33 cellular contexts compared by ENCODE assay signal in genomic region chr20:43909720-43910119, GRCh38. TPM values are rescaled to one million over a fixed set of nuclear protein-coding genes. Genes with fewer than 3 reads are reported as not detected.
DNase-seq lines count a peak whose midpoint lies in the region; ATAC-seq, FAIRE-seq and TF ChIP-seq lines count a peak whose summit lies in the region.
"Had no signal": no experiment of that assay in that cellular context is flagged by ENCODE, and none has a peak within 500 bp of the region (broad histone marks: within the 10 kb centered on the region; RNA-seq: fewer than 3 reads in every experiment).

No MANE protein-coding gene starts in this region.

- no peak overlapping the region for H3K9ac ChIP-seq in Karpas-422 (ENCODE audit: low read length)
- H3K9ac ChIP-seq: KMS-11, SK-N-SH had no signal

- H3K9me2 ChIP-seq in Karpas-422 (replicated peaks; ENCODE audit: insufficient read depth, low read length): no peaks in the 10 kb centered on the region
- H3K9me2 ChIP-seq: SK-N-SH had no signal

- peaks cover 13% of the 10 kb centered on the region for H3K4me1 Mint-ChIP-seq in memory B cell
- H3K4me1 Mint-ChIP-seq: mesothelial cell of epicardium had no signal

- H3K27me3 Mint-ChIP-seq in memory B cell: peaks cover 4% of the 10 kb centered on the region

- no peak overlapping the region for H3K4me3 ChIP-seq in Karpas-422 (ENCODE audit: low read length)
- H3K4me3 ChIP-seq in Peyer's patch: no peak overlapping the region
- H3K4me3 ChIP-seq: thoracic aorta, uterus had no signal

- no peaks in the 10 kb centered on the region for H3K79me2 ChIP-seq in Karpas-422 (ENCODE audit: low read length)

- H2AFZ ChIP-seq in Karpas-422 (ENCODE audit: low read length): no peak overlapping the region

- no peak for TF ChIP-seq CTCF in Peyer's patch (IDR thresholded peaks at IDR 0.05)

- no peaks in the 10 kb centered on the region for H3K27me3 ChIP-seq in Karpas-422 (ENCODE audit: low read length)
- no peaks in the 10 kb centered on the region for H3K27me3 ChIP-seq in Peyer's patch
- H3K27me3 ChIP-seq: uterus had no signal

- no peak for TF ChIP-seq POLR2A in GM12892 (IDR thresholded peaks at IDR 0.05; ENCODE audit: low read depth, low read length)
- TF ChIP-seq POLR2A in Peyer's patch (IDR thresholded peaks at IDR 0.05): no peak

- no peaks in the 10 kb centered on the region for H3K36me3 Mint-ChIP-seq in memory B cell
- H3K36me3 Mint-ChIP-seq: mesothelial cell of epicardium had no signal

- H3K27ac ChIP-seq in Karpas-422 (ENCODE audit: low read length): no peak overlapping the region
- H3K27ac ChIP-seq in Peyer's patch: no peak overlapping the region
- H3K27ac ChIP-seq: KMS-11, thoracic aorta, uterus had no signal

- peak; percentile 76 for FAIRE-seq in GM12892 (lab: Jason Lieb, UNC)
- FAIRE-seq: H1 had no signal

- ATAC-seq in memory B cell (ENCODE audit: low read depth) (peak; percentile 70), HG03095 (IDR thresholded peaks at IDR 0.05; ENCODE audit: unreplicated experiment) (no peak)
- ATAC-seq: left ventricle myocardium superior, WTC11 had no signal

- H4K20me1 ChIP-seq in Karpas-422 (ENCODE audit: insufficient read depth, low read depth, low read length): no peaks in the 10 kb centered on the region

- peak overlapping the region; percentile 2 for H3K4me3 Mint-ChIP-seq in memory B cell
- H3K4me3 Mint-ChIP-seq: CD14-positive monocyte; mesothelial cell of epicardium; stimulated activated naive CD8-positive, alpha-beta T cell treated with anti-CD3 and anti-CD28 coated beads, Interleukin-15, Interleukin-2, amounts not matched to agents 100 ng/mL and 50 ng/mL, for 24 hours; WTC11 had no signal

- H3K4me2 ChIP-seq in Karpas-422 (ENCODE audit: low read depth, low read length, poor library complexity, severe bottlenecking): no peak overlapping the region
- H3K4me2 ChIP-seq: KMS-11, SK-N-SH had no signal

- H3K9me3 ChIP-seq in Karpas-422 (ENCODE audit: low read length): peaks cover 8% of the 10 kb centered on the region
- H3K9me3 ChIP-seq in Peyer's patch: peaks cover 0 to 7% (median 0%) of the 10 kb centered on the region in 4 donors

- no peak overlapping the region for H3K27ac Mint-ChIP-seq in memory B cell
- H3K27ac Mint-ChIP-seq: mesothelial cell of epicardium; stimulated activated naive CD8-positive, alpha-beta T cell treated with anti-CD3 and anti-CD28 coated beads, Interleukin-15, Interleukin-2, amounts not matched to agents 100 ng/mL and 50 ng/mL, for 24 hours; WTC11 had no signal

- H3K36me3 ChIP-seq in Karpas-422 (ENCODE audit: insufficient read depth, low read length): no peaks in the 10 kb centered on the region
- H3K36me3 ChIP-seq in Peyer's patch: no peaks in the 10 kb centered on the region
- H3K36me3 ChIP-seq: thoracic aorta, uterus had no signal

- no peak for DNase-seq in GM12892 (ENCODE audit: insufficient read length)
- peak; percentile 55 for DNase-seq in Karpas-422
- peak in 2 of 3 donors; percentile 43 to 45 for DNase-seq in Peyer's patch
- DNase-seq in memory B cell (ENCODE audit: low spot score in 2 of 2): no peak
- no peak for DNase-seq in activated CD4-positive, CD25-positive, alpha-beta regulatory T cell (lab: John Stamatoyannopoulos, UW)
- DNase-seq in SKM-1 (lab: John Stamatoyannopoulos, UW; ENCODE audit: unreplicated experiment): no peak
- DNase-seq: activated CD4-positive, alpha-beta T cell treated with anti-CD3 and anti-CD28 coated beads, Interleukin-2, amount 50 U/mL, for 48 hours; activated CD8-positive, alpha-beta memory T cell treated with anti-CD3 and anti-CD28 coated beads, Interleukin-2, amount 50 U/mL, for 48 hours; activated naive CD4-positive, alpha-beta T cell treated with anti-CD3 and anti-CD28 coated beads, Interleukin-2, amount 50 U/mL, for 16 hours; amygdala; Calu3; DMS79 treated with DMSO at 0.1 percent for 48 hours; effector memory CD4-positive, alpha-beta T cell; GF-D8; islet precursor cell; left ventricle myocardium superior; naive B cell; NCI-H1694; NCI-H2171 treated with DMSO at 0.1 percent for 48 hours; NCI-H526 treated with DMSO at 0.1 percent for 48 hours; occipital lobe; RPMI8226; SK-N-SH; T-helper 2 cell; uterus had no signal

- H3K9me3 Mint-ChIP-seq in memory B cell: peaks cover 9% of the 10 kb centered on the region

- H3K4me1 ChIP-seq in Karpas-422 (ENCODE audit: low read length): peaks cover 7% of the 10 kb centered on the region
- peaks cover 0 to 4% (median 1%) of the 10 kb centered on the region in 4 donors for H3K4me1 ChIP-seq in Peyer's patch
- H3K4me1 ChIP-seq: uterus had no signal

RNA-seq across cellular contexts. Expression of gene TOX2, which starts 4.9 kb away (rescaled TPM):
- polyA plus RNA-seq in GM12892 (2012; ENCODE audit: missing spikeins): 20.8 TPM
- total RNA-seq in Karpas-422 (2014; rRNA removed; shearing (Covaris generic); ENCODE audit: low replicate concordance): 42.9 and 54.1 TPM in 2 replicates
- total RNA-seq in Peyer's patch: 1 to 10 TPM; 1.9 to 5.8 (median 2.0) TPM
- total RNA-seq: Calu3 had no signal

Comparison
In these comparisons a context has a peak if more than half of its experiments do, and no peak if none do; other contexts are left out.
1. DNase-seq: peak in Karpas-422 (single experiment) and Peyer's patch (2 of 3); none in GM12892 (single experiment), memory B cell (0 of 2), activated CD4-positive, CD25-positive, alpha-beta regulatory T cell (0 of 4) and SKM-1 (single experiment).